Comparison of ENCODE assay signal across 13 cellular contexts in the genomic region with DNA sequence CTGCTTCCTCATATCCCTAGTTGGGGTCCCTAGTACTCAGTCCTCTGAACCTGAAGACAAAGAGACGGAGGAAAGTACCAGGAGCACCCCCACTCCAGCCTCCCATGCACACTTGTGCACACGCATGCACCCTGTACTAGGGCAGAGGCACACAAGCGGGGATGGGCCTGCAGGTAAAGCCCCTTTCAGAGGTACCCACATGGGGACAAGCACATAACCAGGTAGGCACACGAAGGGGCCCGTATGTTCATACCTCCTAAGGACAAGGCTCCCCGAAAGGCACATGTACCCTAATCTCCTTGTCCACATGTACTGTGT. TPM values are rescaled to one million over a fixed set of nuclear protein-coding genes. Genes with fewer than 3 reads are reported as not detected.
DNase-seq lines count a peak whose midpoint lies in the region; ATAC-seq and TF ChIP-seq lines count a peak whose summit lies in the region.
"Had no signal": no experiment of that assay in that cellular context is flagged by ENCODE, and none has a peak within 500 bp of the region (broad histone marks: within the 10 kb centered on the region; RNA-seq: fewer than 3 reads in every experiment).

No MANE protein-coding gene starts in this region.

- H3K9me3 Mint-ChIP-seq in activated naive CD4-positive, alpha-beta T cell treated with anti-CD3 and anti-CD28 coated beads, Interleukin-2, amount 10 ng/mL, durations not matched to agents 7 days and 5 days: no peaks in the 10 kb centered on the region
- H3K9me3 Mint-ChIP-seq in activated naive CD4-positive, alpha-beta T cell treated with anti-CD3 and anti-CD28 coated beads, Interleukin-2, amount 50 U/mL, for 72 hours: no peaks in the 10 kb centered on the region
- H3K9me3 Mint-ChIP-seq in activated CD4-positive, alpha-beta memory T cell treated with anti-CD3 and anti-CD28 coated beads for 36 hours: no peaks in the 10 kb centered on the region
- no peaks in the 10 kb centered on the region for H3K9me3 Mint-ChIP-seq in stimulated activated naive CD8-positive, alpha-beta T cell treated with anti-CD3 and anti-CD28 coated beads, Interleukin-15, amount 100 ng/mL, for 72 hours
- H3K9me3 Mint-ChIP-seq in HFFc6: no peaks in the 10 kb centered on the region

- intact Hi-C loops in activated CD4-positive, alpha-beta memory T cell treated with anti-CD3 and anti-CD28 coated beads for 36 hours (cut with micrococcal nuclease): no loop called here

- no peak overlapping the region for H3K9ac ChIP-seq in iPS-15b (ENCODE audit: low read depth, low read length)
- H3K9ac ChIP-seq: SK-N-SH had no signal

- CTCF ChIA-PET in activated naive CD4-positive, alpha-beta T cell treated with anti-CD3 and anti-CD28 coated beads, Interleukin-2, amount 10 ng/mL, durations not matched to agents 7 days and 5 days (lab: Charles Lee): interaction anchor here (6.7 kb wide), 1 partner anchor 32 kb away, joined by 83 read pairs; no protein-coding TSS in a partner anchor
- CTCF ChIA-PET in activated CD4-positive, alpha-beta memory T cell treated with anti-CD3 and anti-CD28 coated beads for 36 hours (lab: Charles Lee): interaction anchor here (1.2 to 5.2 kb wide), 3 partner anchors 27 to 66 kb away, joined by 3 to 184 read pairs (median 6); partner anchors contain the start of gene SLC29A1
- CTCF ChIA-PET in GM10248 (lab: Yijun Ruan, JAX): interaction anchor here (0.8 to 0.9 kb wide), 3 partner anchors 15 to 70 kb away, joined by 3 to 4 read pairs (median 3); no protein-coding TSS in a partner anchor

- no peaks in the 10 kb centered on the region for H3K9me3 ChIP-seq in iPS-15b (ENCODE audit: control insufficient read depth, insufficient read depth, low read length)
- H3K9me3 ChIP-seq: MG63, SK-N-SH, stomach had no signal

- no peak for ATAC-seq in activated naive CD4-positive, alpha-beta T cell treated with anti-CD3 and anti-CD28 coated beads, Interleukin-2, amount 50 U/mL, for 72 hours
- no peak for ATAC-seq in stimulated activated naive CD8-positive, alpha-beta T cell treated with anti-CD3 and anti-CD28 coated beads, Interleukin-15, amount 100 ng/mL, for 72 hours

- H3K4me1 ChIP-seq in iPS-15b (ENCODE audit: control insufficient read depth, insufficient read depth, low read length): peaks cover 19% of the 10 kb centered on the region

- H3K4me3 Mint-ChIP-seq in activated naive CD4-positive, alpha-beta T cell treated with anti-CD3 and anti-CD28 coated beads, Interleukin-2, amount 10 ng/mL, durations not matched to agents 7 days and 5 days: peak overlapping the region; percentile 47
- peak overlapping the region; percentile 26 for H3K4me3 Mint-ChIP-seq in activated CD4-positive, alpha-beta memory T cell treated with anti-CD3 and anti-CD28 coated beads for 36 hours
- H3K4me3 Mint-ChIP-seq in stimulated activated naive CD8-positive, alpha-beta T cell treated with anti-CD3 and anti-CD28 coated beads, Interleukin-15, amount 100 ng/mL, for 72 hours: peak overlapping the region; percentile 38 to 70
- no peak overlapping the region; the same call in 1 of the 2 replicates for H3K4me3 Mint-ChIP-seq in HFFc6

- peaks cover 28% of the 10 kb centered on the region for H3K4me1 Mint-ChIP-seq in activated naive CD4-positive, alpha-beta T cell treated with anti-CD3 and anti-CD28 coated beads, Interleukin-2, amount 10 ng/mL, durations not matched to agents 7 days and 5 days
- peaks cover 24% of the 10 kb centered on the region for H3K4me1 Mint-ChIP-seq in activated CD4-positive, alpha-beta memory T cell treated with anti-CD3 and anti-CD28 coated beads for 36 hours (ENCODE audit: low read depth)
- H3K4me1 Mint-ChIP-seq in stimulated activated naive CD8-positive, alpha-beta T cell treated with anti-CD3 and anti-CD28 coated beads, Interleukin-15, amount 100 ng/mL, for 72 hours: peaks cover 38% of the 10 kb centered on the region
- no peaks in the 10 kb centered on the region for H3K4me1 Mint-ChIP-seq in HFFc6 (ENCODE audit: low read depth)

- H3K36me3 Mint-ChIP-seq in activated naive CD4-positive, alpha-beta T cell treated with anti-CD3 and anti-CD28 coated beads, Interleukin-2, amount 10 ng/mL, durations not matched to agents 7 days and 5 days: no peaks in the 10 kb centered on the region
- no peaks in the 10 kb centered on the region for H3K36me3 Mint-ChIP-seq in activated naive CD4-positive, alpha-beta T cell treated with anti-CD3 and anti-CD28 coated beads, Interleukin-2, amount 50 U/mL, for 72 hours
- H3K36me3 Mint-ChIP-seq in activated CD4-positive, alpha-beta memory T cell treated with anti-CD3 and anti-CD28 coated beads for 36 hours: no peaks in the 10 kb centered on the region
- H3K36me3 Mint-ChIP-seq in HFFc6 (ENCODE audit: low read depth): no peaks in the 10 kb centered on the region

- POLR2A ChIA-PET in activated CD4-positive, alpha-beta memory T cell treated with anti-CD3 and anti-CD28 coated beads for 36 hours (lab: Charles Lee): no interaction called here
- POLR2A ChIA-PET in GM10248 (lab: Yijun Ruan, JAX): no interaction called here

- peaks cover 90% of the 10 kb centered on the region for H3K27me3 Mint-ChIP-seq in activated naive CD4-positive, alpha-beta T cell treated with anti-CD3 and anti-CD28 coated beads, Interleukin-2, amount 10 ng/mL, durations not matched to agents 7 days and 5 days
- peaks cover 50% of the 10 kb centered on the region for H3K27me3 Mint-ChIP-seq in activated CD4-positive, alpha-beta memory T cell treated with anti-CD3 and anti-CD28 coated beads for 36 hours
- H3K27me3 Mint-ChIP-seq in stimulated activated naive CD8-positive, alpha-beta T cell treated with anti-CD3 and anti-CD28 coated beads, Interleukin-15, amount 100 ng/mL, for 72 hours: peaks cover 71% of the 10 kb centered on the region
- peaks cover 37% of the 10 kb centered on the region for H3K27me3 Mint-ChIP-seq in HFFc6 (ENCODE audit: insufficient read depth)

- DNase-seq in activated naive CD4-positive, alpha-beta T cell treated with anti-CD3 and anti-CD28 coated beads, Interleukin-2, amount 10 ng/mL, durations not matched to agents 7 days and 5 days: no peak
- no peak for DNase-seq in activated naive CD4-positive, alpha-beta T cell treated with anti-CD3 and anti-CD28 coated beads, Interleukin-2, amount 50 U/mL, for 72 hours (ENCODE audit: low spot score in 2 of 2)
- no peak for DNase-seq in activated CD4-positive, alpha-beta memory T cell treated with anti-CD3 and anti-CD28 coated beads for 36 hours
- DNase-seq in stimulated activated naive CD8-positive, alpha-beta T cell treated with anti-CD3 and anti-CD28 coated beads, Interleukin-15, amount 100 ng/mL, for 72 hours: no peak
- DNase-seq in HuH-7.5 (ENCODE audit: low spot score): no peak
- DNase-seq in HFFc6: no peak
- DNase-seq in GM10248 (ENCODE audit: extremely low spot score): no peak
- DNase-seq: MG63; NCI-H2107; stimulated activated CD4-positive, alpha-beta T cell treated with anti-CD3 and anti-CD28 coated beads, Interleukin-4, amount 100 ng/mL, for 24 hours; stomach had no signal

- peak overlapping the region; percentile 54 for H3K4me3 ChIP-seq in iPS-15b (ENCODE audit: low read depth, low read length)
- H3K4me3 ChIP-seq: MG63 had no signal

- TF ChIP-seq CTCF in HFFc6 (IDR thresholded peaks at IDR 0.05): no peak
- no peak for TF ChIP-seq CTCF in GM10248 (IDR thresholded peaks at IDR 0.05; ENCODE audit: control extremely low read depth, extremely low read depth, low read depth, missing control alignments)

- H3K27me3 ChIP-seq in iPS-15b (ENCODE audit: control insufficient read depth, insufficient read depth, low read length): peaks cover 25% of the 10 kb centered on the region

- peaks cover 6% of the 10 kb centered on the region for H3K36me3 ChIP-seq in iPS-15b (ENCODE audit: control insufficient read depth, insufficient read depth, low read length)
- H3K36me3 ChIP-seq: MG63, stomach had no signal

- no peak overlapping the region for H3K27ac Mint-ChIP-seq in activated naive CD4-positive, alpha-beta T cell treated with anti-CD3 and anti-CD28 coated beads, Interleukin-2, amount 10 ng/mL, durations not matched to agents 7 days and 5 days
- no peak overlapping the region for H3K27ac Mint-ChIP-seq in activated naive CD4-positive, alpha-beta T cell treated with anti-CD3 and anti-CD28 coated beads, Interleukin-2, amount 50 U/mL, for 72 hours
- H3K27ac Mint-ChIP-seq in activated CD4-positive, alpha-beta memory T cell treated with anti-CD3 and anti-CD28 coated beads for 36 hours: no peak overlapping the region
- no peak overlapping the region for H3K27ac Mint-ChIP-seq in stimulated activated naive CD8-positive, alpha-beta T cell treated with anti-CD3 and anti-CD28 coated beads, Interleukin-15, amount 100 ng/mL, for 72 hours
- H3K27ac Mint-ChIP-seq in HFFc6: no peak overlapping the region

RNA-seq across cellular contexts. Expression of gene TMEM151B, which starts 1.1 kb away (rescaled TPM):
- under 1 TPM in 1 of 2 donors, not detected in 1; 0.20 TPM for total RNA-seq in activated naive CD4-positive, alpha-beta T cell treated with anti-CD3 and anti-CD28 coated beads, Interleukin-2, amount 50 U/mL, for 72 hours
- under 1 TPM; 0.07 to 0.12 TPM for total RNA-seq in activated CD4-positive, alpha-beta memory T cell treated with anti-CD3 and anti-CD28 coated beads for 36 hours
- not detected for total RNA-seq in HFFc6 (2021; fragmentation: NEBNext Ultra II Directional; extraction: Animal tissue kit (Norgen Biotek cat#: 25700))

RNA-seq across cellular contexts. Expression of gene NFKBIE, which starts 6.0 kb away (rescaled TPM):
- total RNA-seq in activated naive CD4-positive, alpha-beta T cell treated with anti-CD3 and anti-CD28 coated beads, Interleukin-2, amount 50 U/mL, for 72 hours: 10 to 100 TPM; 17.7 to 19.9 TPM
- total RNA-seq in activated CD4-positive, alpha-beta memory T cell treated with anti-CD3 and anti-CD28 coated beads for 36 hours: 10 to 100 TPM; 24.7 to 25.1 TPM
- total RNA-seq in HFFc6 (2021; fragmentation: NEBNext Ultra II Directional; extraction: Animal tissue kit (Norgen Biotek cat#: 25700)): 1 to 10 TPM; 4.2 to 6.7 (median 5.8) TPM

RNA-seq across cellular contexts. Expression of gene SLC35B2, which starts 14.0 kb away (rescaled TPM):
- total RNA-seq in activated naive CD4-positive, alpha-beta T cell treated with anti-CD3 and anti-CD28 coated beads, Interleukin-2, amount 50 U/mL, for 72 hours: 10 to 100 TPM; 18.3 to 23.8 TPM
- total RNA-seq in activated CD4-positive, alpha-beta memory T cell treated with anti-CD3 and anti-CD28 coated beads for 36 hours: 10 to 100 TPM; 16.5 to 16.8 TPM
- 100 to 1,000 TPM; 108 to 132 (median 120) TPM for total RNA-seq in HFFc6 (2021; fragmentation: NEBNext Ultra II Directional; extraction: Animal tissue kit (Norgen Biotek cat#: 25700))

RNA-seq across cellular contexts. Expression of gene HSP90AB1, which starts 24.5 kb away (rescaled TPM):
- 1,000 to 10,000 TPM; 1,343 to 1,701 TPM for total RNA-seq in activated naive CD4-positive, alpha-beta T cell treated with anti-CD3 and anti-CD28 coated beads, Interleukin-2, amount 50 U/mL, for 72 hours
- total RNA-seq in activated CD4-positive, alpha-beta memory T cell treated with anti-CD3 and anti-CD28 coated beads for 36 hours: 1,000 to 10,000 TPM; 1,671 to 1,695 TPM
- total RNA-seq in HFFc6 (2021; fragmentation: NEBNext Ultra II Directional; extraction: Animal tissue kit (Norgen Biotek cat#: 25700)): 1,000 to 10,000 TPM in 1 of 6 experiments, 100 to 1,000 TPM in 5; 847 to 1,026 (median 920) TPM

RNA-seq across cellular contexts. Expression of gene AARS2, which starts 41.8 kb away (rescaled TPM):
- 10 to 100 TPM in 1 of 2 donors, 1 to 10 TPM in 1; 7.3 to 19.7 TPM for total RNA-seq in activated naive CD4-positive, alpha-beta T cell treated with anti-CD3 and anti-CD28 coated beads, Interleukin-2, amount 50 U/mL, for 72 hours
- total RNA-seq in activated CD4-positive, alpha-beta memory T cell treated with anti-CD3 and anti-CD28 coated beads for 36 hours: 10 to 100 TPM; 16.3 to 16.5 TPM
- 10 to 100 TPM in 5 of 6 experiments, 1 to 10 TPM in 1; 8.8 to 11.5 (median 10.7) TPM for total RNA-seq in HFFc6 (2021; fragmentation: NEBNext Ultra II Directional; extraction: Animal tissue kit (Norgen Biotek cat#: 25700))

Comparison
In these comparisons a context has a peak if more than half of its experiments do, and no peak if none do; other contexts are left out.
1. RNA of gene SLC35B2, which starts 14.0 kb away (total RNA-seq): 108 to 132 TPM in HFFc6; 18.3 to 23.8 TPM in activated naive CD4-positive, alpha-beta T cell treated with anti-CD3 and anti-CD28 coated beads, Interleukin-2, amount 50 U/mL, for 72 hours and 16.5 to 16.8 TPM in activated CD4-positive, alpha-beta memory T cell treated with anti-CD3 and anti-CD28 coated beads for 36 hours; every median in the first group is over 4 times any median in the second.